Comparison of ENCODE assay signal across 17 cellular contexts in the genomic region with DNA sequence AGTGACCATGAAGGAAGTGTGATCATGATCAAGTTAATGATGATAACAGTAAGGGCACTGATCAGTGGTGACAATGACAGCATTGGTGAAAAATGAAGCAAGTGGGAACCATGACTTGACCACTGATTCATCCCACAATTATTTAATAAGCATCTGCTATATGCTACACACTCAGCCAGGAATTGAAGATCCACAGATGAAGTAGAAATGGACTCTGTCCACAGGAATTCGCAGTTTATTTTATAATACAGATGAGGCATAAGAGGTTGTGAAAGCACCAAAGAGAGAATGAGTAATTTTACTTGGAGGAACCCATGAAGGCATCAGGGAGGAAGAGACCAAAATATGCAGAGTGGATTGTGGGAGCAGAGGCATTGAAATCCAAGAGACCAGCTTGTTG. TPM values are rescaled to one million over a fixed set of nuclear protein-coding genes. Genes with fewer than 3 reads are reported as not detected.
DNase-seq lines count a peak whose midpoint lies in the region; ATAC-seq, FAIRE-seq and TF ChIP-seq lines count a peak whose summit lies in the region.
"Had no signal": no experiment of that assay in that cellular context is flagged by ENCODE, and none has a peak within 500 bp of the region (broad histone marks: within the 10 kb centered on the region; RNA-seq: fewer than 3 reads in every experiment).

No MANE protein-coding gene starts in this region.

- H3K27me3 ChIP-seq in fibroblast of lung (ENCODE audit: control insufficient read depth, insufficient read depth, low read length): no peaks in the 10 kb centered on the region

- DNase-seq in H54 (ENCODE audit: insufficient read length, low spot score): peak; percentile 56
- DNase-seq in fibroblast of lung (ENCODE audit: low read depth in 2 of 2): peak; percentile 93 to 98
- DNase-seq in stromal cell of bone marrow (ENCODE audit: low read depth): peak; percentile 90
- DNase-seq in activated T-cell treated with anti-CD3 and anti-CD28 coated beads, Interleukin-2, amount 50 U/mL, for 72 hours: no peak
- no peak for DNase-seq in activated CD8-positive, alpha-beta memory T cell treated with anti-CD3 and anti-CD28 coated beads, Interleukin-2, amount 50 U/mL, for 4 hours
- DNase-seq: activated CD4-positive, alpha-beta T cell treated with anti-CD3 and anti-CD28 coated beads for 48 hours; activated gamma-delta T cell; heart right ventricle; NCI-H1930; nucleus accumbens; stimulated activated CD4-positive, alpha-beta T cell treated with anti-CD3 and anti-CD28 coated beads, Interleukin-12 subunit alpha, Interleukin-12 subunit beta, amount 100 ng/mL, for 4 hours had no signal

- no peak overlapping the region for H3K4me3 ChIP-seq in fibroblast of lung (replicated peaks in 1 of 4; ENCODE audit: control extremely low read depth in 1 of 4, insufficient read depth in 1 of 4, low read depth in 3 of 4, low read length in 4 of 4)
- H3K4me3 ChIP-seq: coronary artery, GM23338, heart right ventricle, tibial nerve had no signal

- peaks cover 15% of the 10 kb centered on the region for H3K27me3 Mint-ChIP-seq in activated T-cell treated with anti-CD3 and anti-CD28 coated beads, Interleukin-2, amount 50 U/mL, for 72 hours (ENCODE audit: low read depth)

- H3K4me1 Mint-ChIP-seq in activated T-cell treated with anti-CD3 and anti-CD28 coated beads, Interleukin-2, amount 50 U/mL, for 72 hours (ENCODE audit: low read depth): peaks cover under 1% of the 10 kb centered on the region

- no peaks in the 10 kb centered on the region for H3K79me2 ChIP-seq in fibroblast of lung (ENCODE audit: control insufficient read depth, insufficient read depth, low read length)

- peak overlapping the region; percentile 78 for H3K27ac ChIP-seq in fibroblast of lung (ENCODE audit: insufficient read depth, low read length)
- H3K27ac ChIP-seq: coronary artery, heart right ventricle, tibial nerve had no signal

- H3K9me3 Mint-ChIP-seq in activated T-cell treated with anti-CD3 and anti-CD28 coated beads, Interleukin-2, amount 50 U/mL, for 72 hours: no peaks in the 10 kb centered on the region
- H3K9me3 Mint-ChIP-seq: GM23338 had no signal

- ATAC-seq in SK-N-SH treated with all-trans-retinoic acid at 6 μM for 48 hours (peak; percentile 70), GM21390 (IDR thresholded peaks at IDR 0.05; ENCODE audit: unreplicated experiment) (no peak)
- ATAC-seq in activated T-cell treated with anti-CD3 and anti-CD28 coated beads, Interleukin-2, amount 50 U/mL, for 72 hours (replicated peaks in 1 of 2): no peak
- ATAC-seq: GM23338, heart right ventricle had no signal

- no peaks in the 10 kb centered on the region for H3K36me3 ChIP-seq in fibroblast of lung (ENCODE audit: control insufficient read depth, insufficient read depth, low read length)
- H3K36me3 ChIP-seq: heart right ventricle, tibial nerve had no signal

- no peaks in the 10 kb centered on the region for H4K20me1 ChIP-seq in fibroblast of lung (ENCODE audit: control insufficient read depth, extremely low read depth, insufficient read depth, low read length)

- no peak for TF ChIP-seq POLR2A in H54 (IDR thresholded peaks at IDR 0.05; ENCODE audit: low read depth, low read length)

- H2AFZ ChIP-seq in fibroblast of lung (ENCODE audit: low read length): peak overlapping the region; percentile 36
- H2AFZ ChIP-seq: GM23338 had no signal

- peak overlapping the region; percentile 48 for H3K4me2 ChIP-seq in fibroblast of lung (ENCODE audit: extremely low read depth, insufficient read depth, low read length)
- H3K4me2 ChIP-seq: GM23338 had no signal

- H3K27ac Mint-ChIP-seq in activated T-cell treated with anti-CD3 and anti-CD28 coated beads, Interleukin-2, amount 50 U/mL, for 72 hours: no peak overlapping the region
- H3K27ac Mint-ChIP-seq: GM23338 had no signal

- H3K36me3 Mint-ChIP-seq in activated T-cell treated with anti-CD3 and anti-CD28 coated beads, Interleukin-2, amount 50 U/mL, for 72 hours (ENCODE audit: insufficient read depth in 2 of 2): no peaks in the 10 kb centered on the region

- H3K9me3 ChIP-seq in fibroblast of lung (ENCODE audit: control insufficient read depth, insufficient read depth, low read depth, low read length): no peaks in the 10 kb centered on the region
- H3K9me3 ChIP-seq: heart right ventricle, tibial nerve had no signal

- TF ChIP-seq CTCF in fibroblast of lung (conservative IDR thresholded peaks at IDR 0.05 in 1 of 2, IDR thresholded peaks at IDR 0.05 in 1 of 2; ENCODE audit: low read depth in 1 of 2, low read length in 2 of 2): no peak

- no peak overlapping the region for H3K4me3 Mint-ChIP-seq in activated T-cell treated with anti-CD3 and anti-CD28 coated beads, Interleukin-2, amount 50 U/mL, for 72 hours
- H3K4me3 Mint-ChIP-seq: GM23338 had no signal

- peaks cover 15% of the 10 kb centered on the region for H3K4me1 ChIP-seq in fibroblast of lung (ENCODE audit: control insufficient read depth, extremely low read depth, insufficient read depth, low read length)

- H3K9ac ChIP-seq in fibroblast of lung (ENCODE audit: insufficient read depth, low read length): no peak overlapping the region

- FAIRE-seq in H54 (lab: Jason Lieb, UNC): peak; percentile 61
- FAIRE-seq: GM12892 had no signal

TF ChIP-seq in SK-N-SH treated with all-trans-retinoic acid at 6 μM for 48 hours, 23 proteins besides CTCF, POLR2A, EP300 and RAD21:
- TF ChIP-seq ISL1 (CRISPR knock-in tag; IDR thresholded peaks at IDR 0.05): peak; percentile 47; the same call in 1 of the 2 replicates
- 0 out of 2 replicates have a peak, but pooled peaks have one; percentile 7 for TF ChIP-seq ZC3H10 (CRISPR knock-in tag; IDR thresholded peaks at IDR 0.05)
- no peak for TF ChIP-seq SNAI2 (CRISPR knock-in tag; IDR thresholded peaks at IDR 0.05)
- TF ChIP-seq, protein P1, sequence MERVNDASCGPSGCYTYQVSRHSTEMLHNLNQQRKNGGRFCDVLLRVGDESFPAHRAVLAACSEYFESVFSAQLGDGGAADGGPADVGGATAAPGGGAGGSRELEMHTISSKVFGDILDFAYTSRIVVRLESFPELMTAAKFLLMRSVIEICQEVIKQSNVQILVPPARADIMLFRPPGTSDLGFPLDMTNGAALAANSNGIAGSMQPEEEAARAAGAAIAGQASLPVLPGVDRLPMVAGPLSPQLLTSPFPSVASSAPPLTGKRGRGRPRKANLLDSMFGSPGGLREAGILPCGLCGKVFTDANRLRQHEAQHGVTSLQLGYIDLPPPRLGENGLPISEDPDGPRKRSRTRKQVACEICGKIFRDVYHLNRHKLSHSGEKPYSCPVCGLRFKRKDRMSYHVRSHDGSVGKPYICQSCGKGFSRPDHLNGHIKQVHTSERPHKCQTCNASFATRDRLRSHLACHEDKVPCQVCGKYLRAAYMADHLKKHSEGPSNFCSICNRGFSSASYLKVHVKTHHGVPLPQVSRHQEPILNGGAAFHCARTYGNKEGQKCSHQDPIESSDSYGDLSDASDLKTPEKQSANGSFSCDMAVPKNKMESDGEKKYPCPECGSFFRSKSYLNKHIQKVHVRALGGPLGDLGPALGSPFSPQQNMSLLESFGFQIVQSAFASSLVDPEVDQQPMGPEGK (CRISPR knock-in tag; IDR thresholded peaks at IDR 0.05; ENCODE audit: borderline replicate concordance): peak; percentile 59; the same call in 1 of the 2 replicates

RNA-seq across cellular contexts. Expression of a gene that starts 33.8 kb away (rescaled TPM):
- total RNA-seq in fibroblast of lung: 24.1 and 34.7 TPM in 2 replicates
- 22.5 and 23.7 TPM in 2 replicates for polyA plus RNA-seq in fibroblast of lung
- polyA plus RNA-seq in fibroblast of lung (2012): 27.6 and 33.5 TPM in 2 replicates
- 44.7 and 50.9 TPM in 2 replicates for polyA minus RNA-seq in fibroblast of lung (ENCODE audit: low replicate concordance)
- 10 to 100 TPM; 21.4 to 24.9 TPM for total RNA-seq in activated T-cell treated with anti-CD3 and anti-CD28 coated beads, Interleukin-2, amount 50 U/mL, for 72 hours

RNA-seq across cellular contexts. Expression of a gene that starts 57.3 kb away (rescaled TPM):
- total RNA-seq in fibroblast of lung: 20.5 and 27.7 TPM in 2 replicates
- 64.0 and 71.1 TPM in 2 replicates for polyA plus RNA-seq in fibroblast of lung
- polyA plus RNA-seq in fibroblast of lung (2012): 31.4 and 34.1 TPM in 2 replicates
- 50.3 and 60.6 TPM in 2 replicates for polyA minus RNA-seq in fibroblast of lung (ENCODE audit: low replicate concordance)
- total RNA-seq in activated T-cell treated with anti-CD3 and anti-CD28 coated beads, Interleukin-2, amount 50 U/mL, for 72 hours: 100 to 1,000 TPM in 1 of 2 donors, 10 to 100 TPM in 1; 89.4 to 108 TPM

RNA-seq across cellular contexts. Expression of a gene that starts 57.9 kb away (rescaled TPM):
- 305 and 311 TPM in 2 replicates for total RNA-seq in fibroblast of lung
- polyA plus RNA-seq in fibroblast of lung: 1,057 and 1,326 TPM in 2 replicates
- polyA plus RNA-seq in fibroblast of lung (2012): 1,195 and 1,479 TPM in 2 replicates
- 197 and 204 TPM in 2 replicates for polyA minus RNA-seq in fibroblast of lung (ENCODE audit: low replicate concordance)
- 1,000 to 10,000 TPM; 1,863 to 1,950 TPM for total RNA-seq in activated T-cell treated with anti-CD3 and anti-CD28 coated beads, Interleukin-2, amount 50 U/mL, for 72 hours

Comparison
In these comparisons a context has a peak if more than half of its experiments do, and no peak if none do; other contexts are left out.
1. DNase-seq: peak in H54 (single experiment), fibroblast of lung (2 of 2) and stromal cell of bone marrow (single experiment); none in activated T-cell treated with anti-CD3 and anti-CD28 coated beads, Interleukin-2, amount 50 U/mL, for 72 hours (0 of 2) and activated CD8-positive, alpha-beta memory T cell treated with anti-CD3 and anti-CD28 coated beads, Interleukin-2, amount 50 U/mL, for 4 hours (single experiment).